Comparison of ENCODE assay signal across 21 cellular contexts in genomic region chr7:133961724-133962123, GRCh38.
DNase-seq lines count a peak whose midpoint lies in the region; ATAC-seq lines count a peak whose summit lies in the region.
"Had no signal": no experiment of that assay in that cellular context is flagged by ENCODE, and none has a peak within 500 bp of the region (broad histone marks: within the 10 kb centered on the region; RNA-seq: fewer than 3 reads in every experiment).

No MANE protein-coding gene starts in this region.

- no peak overlapping the region for H3K4me3 Mint-ChIP-seq in activated T-cell treated with anti-CD3 and anti-CD28 coated beads, Interleukin-2, amount 50 U/mL, for 72 hours
- H3K4me3 Mint-ChIP-seq in T-helper 17 cell = no peak overlapping the region
- H3K4me3 Mint-ChIP-seq in activated naive CD8-positive, alpha-beta T cell treated with anti-CD3 and anti-CD28 coated beads, Interleukin-2, amount 10 ng/mL, durations not matched to agents 7 days and 5 days = peak overlapping the region; percentile 26
- H3K4me3 Mint-ChIP-seq: CD4-positive, CD25-positive, alpha-beta regulatory T cell; H9 had no signal

- no peaks in the 10 kb centered on the region for H3K4me1 Mint-ChIP-seq in activated T-cell treated with anti-CD3 and anti-CD28 coated beads, Interleukin-2, amount 50 U/mL, for 72 hours (ENCODE audit: low read depth)
- H3K4me1 Mint-ChIP-seq in T-helper 17 cell = peaks cover 5% of the 10 kb centered on the region
- peaks cover 18% of the 10 kb centered on the region for H3K4me1 Mint-ChIP-seq in activated naive CD8-positive, alpha-beta T cell treated with anti-CD3 and anti-CD28 coated beads, Interleukin-2, amount 10 ng/mL, durations not matched to agents 7 days and 5 days

- no peaks in the 10 kb centered on the region for H3K27me3 Mint-ChIP-seq in activated T-cell treated with anti-CD3 and anti-CD28 coated beads, Interleukin-2, amount 50 U/mL, for 72 hours (ENCODE audit: low read depth)
- H3K27me3 Mint-ChIP-seq in T-helper 17 cell = no peaks in the 10 kb centered on the region
- no peaks in the 10 kb centered on the region for H3K27me3 Mint-ChIP-seq in activated naive CD8-positive, alpha-beta T cell treated with anti-CD3 and anti-CD28 coated beads, Interleukin-2, amount 10 ng/mL, durations not matched to agents 7 days and 5 days
- H3K27me3 Mint-ChIP-seq: CD4-positive, CD25-positive, alpha-beta regulatory T cell had no signal

- H3K9me3 ChIP-seq in T-helper 17 cell (ENCODE audit: control insufficient read depth, low read length, poor library complexity, severe bottlenecking) = no peaks in the 10 kb centered on the region

- POLR2A ChIA-PET in activated naive CD8-positive, alpha-beta T cell treated with anti-CD3 and anti-CD28 coated beads, Interleukin-2, amount 10 ng/mL, durations not matched to agents 7 days and 5 days (lab: Charles Lee) = interaction anchor here (0.6 kb wide), 1 partner anchor 33 kb away, joined by 4 read pairs; no protein-coding TSS in a partner anchor

- peaks cover 5 to 11% of the 10 kb centered on the region in 2 donors for H3K36me3 Mint-ChIP-seq in activated T-cell treated with anti-CD3 and anti-CD28 coated beads, Interleukin-2, amount 50 U/mL, for 72 hours (ENCODE audit: insufficient read depth in 2 of 2)
- H3K36me3 Mint-ChIP-seq in T-helper 17 cell (ENCODE audit: low read depth) = peaks cover 2% of the 10 kb centered on the region
- H3K36me3 Mint-ChIP-seq in activated naive CD8-positive, alpha-beta T cell treated with anti-CD3 and anti-CD28 coated beads, Interleukin-2, amount 10 ng/mL, durations not matched to agents 7 days and 5 days = peaks cover 4% of the 10 kb centered on the region

- peak; percentile 75 for ATAC-seq in activated T-cell treated with anti-CD3 and anti-CD28 coated beads, Interleukin-2, amount 50 U/mL, for 72 hours (replicated peaks in 1 of 2)
- peak; percentile 23 for ATAC-seq in T-helper 17 cell
- peak; percentile 94 for ATAC-seq in activated naive CD8-positive, alpha-beta T cell treated with anti-CD3 and anti-CD28 coated beads, Interleukin-2, amount 10 ng/mL, durations not matched to agents 7 days and 5 days (ENCODE audit: low read depth)
- peak; percentile 73 for ATAC-seq in stimulated activated naive CD8-positive, alpha-beta T cell treated with anti-CD3 and anti-CD28 coated beads, Interleukin-15, Interleukin-2, amounts not matched to agents 100 U/mL and 50 U/mL, for 24 hours
- no peak for ATAC-seq in GM21576 (IDR thresholded peaks at IDR 0.05; ENCODE audit: unreplicated experiment)
- ATAC-seq: HepG2 had no signal

- no peak overlapping the region for H3K27ac Mint-ChIP-seq in activated T-cell treated with anti-CD3 and anti-CD28 coated beads, Interleukin-2, amount 50 U/mL, for 72 hours
- no peak overlapping the region for H3K27ac Mint-ChIP-seq in T-helper 17 cell
- H3K27ac Mint-ChIP-seq in activated naive CD8-positive, alpha-beta T cell treated with anti-CD3 and anti-CD28 coated beads, Interleukin-2, amount 10 ng/mL, durations not matched to agents 7 days and 5 days = peak overlapping the region; percentile 13
- H3K27ac Mint-ChIP-seq: CD4-positive, CD25-positive, alpha-beta regulatory T cell; H9 had no signal

- peak; percentile 4 to 8 for DNase-seq in activated T-cell treated with anti-CD3 and anti-CD28 coated beads, Interleukin-2, amount 50 U/mL, for 72 hours
- DNase-seq in activated T-cell treated with anti-CD3 and anti-CD28 coated beads for 4 hours (no peak), T-helper 17 cell (no peak)
- DNase-seq in activated naive CD8-positive, alpha-beta T cell treated with anti-CD3 and anti-CD28 coated beads, Interleukin-2, amount 10 ng/mL, durations not matched to agents 7 days and 5 days = peak; percentile 47
- peak; percentile 3 for DNase-seq in stimulated activated naive CD8-positive, alpha-beta T cell treated with anti-CD3 and anti-CD28 coated beads, Interleukin-15, Interleukin-2, amounts not matched to agents 100 U/mL and 50 U/mL, for 24 hours
- no peak for DNase-seq in stimulated activated CD4-positive, alpha-beta T cell treated with anti-CD3 and anti-CD28 coated beads, Interleukin-1b, Interleukin-23, amount 100 ng/mL, for 48 hours
- DNase-seq: GM23248, H9, KG1, NCI-H1105, NCI-H146, NCI-H2029, NCI-H226, NCI-H510A treated with DMSO at 0.1 percent for 48 hours, NCI-H748 treated with DMSO at 0.1 percent for 48 hours, PC-9, RPMI8226, SHP77 had no signal

- H3K9me3 Mint-ChIP-seq in activated T-cell treated with anti-CD3 and anti-CD28 coated beads, Interleukin-2, amount 50 U/mL, for 72 hours = peaks cover 3 to 15% of the 10 kb centered on the region in 2 donors
- H3K9me3 Mint-ChIP-seq in activated naive CD8-positive, alpha-beta T cell treated with anti-CD3 and anti-CD28 coated beads, Interleukin-2, amount 10 ng/mL, durations not matched to agents 7 days and 5 days = peaks cover 8% of the 10 kb centered on the region

Comparison
In these comparisons a context has a peak if more than half of its experiments do, and no peak if none do; other contexts are left out.
1. DNase-seq: peak in activated T-cell treated with anti-CD3 and anti-CD28 coated beads, Interleukin-2, amount 50 U/mL, for 72 hours (2 of 2), activated naive CD8-positive, alpha-beta T cell treated with anti-CD3 and anti-CD28 coated beads, Interleukin-2, amount 10 ng/mL, durations not matched to agents 7 days and 5 days (single experiment) and stimulated activated naive CD8-positive, alpha-beta T cell treated with anti-CD3 and anti-CD28 coated beads, Interleukin-15, Interleukin-2, amounts not matched to agents 100 U/mL and 50 U/mL, for 24 hours (single experiment); none in activated T-cell treated with anti-CD3 and anti-CD28 coated beads for 4 hours (single experiment), T-helper 17 cell (0 of 3) and stimulated activated CD4-positive, alpha-beta T cell treated with anti-CD3 and anti-CD28 coated beads, Interleukin-1b, Interleukin-23, amount 100 ng/mL, for 48 hours (single experiment).